In the genomic region with DNA sequence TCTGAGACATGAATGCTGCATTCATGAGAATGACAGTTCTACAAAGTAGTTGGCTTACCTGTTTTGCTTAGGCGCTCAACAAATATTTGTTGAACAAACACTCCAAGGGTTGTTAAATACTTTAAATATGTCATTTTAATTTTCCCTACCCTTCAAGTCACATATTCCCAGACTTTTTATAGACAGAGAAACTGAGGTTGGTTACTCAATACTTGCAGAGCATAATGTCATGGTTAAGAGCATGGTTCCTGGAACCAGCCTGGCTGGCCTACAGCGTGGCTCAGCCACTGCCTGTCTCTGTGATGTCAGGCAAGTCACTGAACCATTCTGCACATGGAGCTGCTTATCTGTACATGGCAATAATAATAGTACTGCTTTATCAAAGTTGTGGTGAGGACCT, we compare ENCODE assay signal across 15 cellular contexts.
DNase-seq lines count a peak whose midpoint lies in the region; ATAC-seq and TF ChIP-seq lines count a peak whose summit lies in the region.
"Had no signal": no experiment of that assay in that cellular context is flagged by ENCODE, and none has a peak within 500 bp of the region (broad histone marks: within the 10 kb centered on the region; RNA-seq: fewer than 3 reads in every experiment).

No MANE protein-coding gene starts in this region.

- no peaks in the 10 kb centered on the region for H3K27me3 ChIP-seq in heart left ventricle
- H3K27me3 ChIP-seq: esophagus muscularis mucosa had no signal

- TF ChIP-seq POLR2A in heart left ventricle (IDR thresholded peaks at IDR 0.05): no peak

- H3K4me3 ChIP-seq in LNCaP clone FGC (ENCODE audit: low read depth, low read length) (no peak overlapping the region), heart left ventricle (no peak overlapping the region)
- H3K4me3 ChIP-seq: esophagus muscularis mucosa, GM12878 had no signal

- ATAC-seq in GM19438 (IDR thresholded peaks at IDR 0.05; ENCODE audit: low read depth, unreplicated experiment): peak; percentile 6
- peak; percentile 63 to 92 (median 84) for ATAC-seq in heart left ventricle
- no peak for ATAC-seq in GM21528 (IDR thresholded peaks at IDR 0.05; ENCODE audit: low FRiP score, unreplicated experiment)

- TF ChIP-seq CTCF in 22Rv1 (IDR thresholded peaks at IDR 0.05) (no peak), LNCaP clone FGC (IDR thresholded peaks at IDR 0.05; ENCODE audit: control insufficient read depth, extremely low read depth, insufficient read depth) (no peak), heart left ventricle (IDR thresholded peaks at IDR 0.05) (no peak)

- H3K36me3 ChIP-seq in heart left ventricle: peaks cover 0 to 24% (median 0%) of the 10 kb centered on the region in 9 donors

- no peaks in the 10 kb centered on the region for H3K9me3 ChIP-seq in heart left ventricle
- H3K9me3 ChIP-seq: esophagus muscularis mucosa had no signal

- H3K4me1 ChIP-seq in heart left ventricle: peaks cover 0 to 58% (median 18%) of the 10 kb centered on the region in 12 donors

- WGBS in heart left ventricle, 4 donors: 75 to 86% (median 83%) methylated on average over 2 of the region's 2 CpGs

- H3K27ac ChIP-seq in 22Rv1 (peak overlapping the region; percentile 73), heart left ventricle (peak overlapping the region in 10 of 12 donors; percentile 23 to 79 (median 54))
- H3K27ac ChIP-seq: esophagus muscularis mucosa, HL-60 had no signal

- intact Hi-C loops in heart left ventricle (cut with DNase I): loop anchor here in 7 of 10 donors (5.0 to 10.0 kb wide), 6 partner anchors 41 to 463 kb away; partner anchors contain the start of gene HECW2 (in 3 of the 7)

- peak; percentile 84 for DNase-seq in LNCaP clone FGC (ENCODE audit: low read depth)
- DNase-seq in heart left ventricle: peak in 2 of 5 donors; percentile 35 to 79
- DNase-seq in iPS-NIHi7 (ENCODE audit: extremely low spot score): no peak
- no peak for DNase-seq in occipital lobe (lab: John Stamatoyannopoulos, UW)
- no peak for DNase-seq in RKO (ENCODE audit: low spot score)
- DNase-seq: NCI-H226; RPMI8226; stimulated activated CD8-positive, alpha-beta memory T cell treated with anti-CD3 and anti-CD28 coated beads, Interleukin-4, amount 100 ng/mL, for 48 hours; T1000 had no signal
